Comparison of ENCODE assay signal across 8 cellular contexts in genomic region chr1:1371741-1372711, GRCh38. TPM values are rescaled to one million over a fixed set of nuclear protein-coding genes. Genes with fewer than 3 reads are reported as not detected.
DNase-seq lines count a peak whose midpoint lies in the region; ATAC-seq and TF ChIP-seq lines count a peak whose summit lies in the region.

No MANE protein-coding gene starts in this region.

- no peak overlapping the region for H3K4me3 Mint-ChIP-seq in Caco-2 (ENCODE audit: unreplicated experiment)

- no peak overlapping the region for H3K27ac Mint-ChIP-seq in Caco-2 (ENCODE audit: unreplicated experiment)

- ATAC-seq in heart left ventricle, result peak in 3 of 4 donors; percentile 20 to 29 (median 29)
- ATAC-seq in GM19395 (IDR thresholded peaks at IDR 0.05; ENCODE audit: unreplicated experiment), result no peak
- ATAC-seq in GM19463 (IDR thresholded peaks at IDR 0.05; ENCODE audit: unreplicated experiment), result no peak

- TF ChIP-seq CTCF in Caco-2 (IDR thresholded peaks at IDR 0.05; ENCODE audit: insufficient read depth in 1 of 2, low read depth in 1 of 2, low read length in 1 of 2, severe bottlenecking in 1 of 2, unreplicated experiment in 1 of 2) (peak; percentile 81 to 86), HL-60 (IDR thresholded peaks at IDR 0.05; ENCODE audit: insufficient read depth, low read length) (peak; percentile 85), heart left ventricle (IDR thresholded peaks at IDR 0.05) (peak; percentile 89 to 97 (median 95)), smooth muscle cell (IDR thresholded peaks at IDR 0.05; ENCODE audit: borderline replicate concordance, insufficient read depth, poor library complexity, severe bottlenecking) (peak; percentile 88)

- BruUV-seq in Caco-2 (replicated peaks; lab: Mats Ljungman, UMichigan), result no TSS peak

- H3K4me2 ChIP-seq in smooth muscle cell, result no peak overlapping the region

- H3K4me1 ChIP-seq in Caco-2 (peaks cover 6% of the 10 kb centered on the region), SJCRH30 (peaks cover 22% of the 10 kb centered on the region), heart left ventricle (peaks cover 10 to 42% (median 33%) of the 10 kb centered on the region in 12 donors), smooth muscle cell (ENCODE audit: low read depth) (peaks cover 12% of the 10 kb centered on the region)

- H3K4me3 ChIP-seq in Caco-2 (ENCODE audit: low read depth, low read length), result no peak overlapping the region
- H3K4me3 ChIP-seq in HL-60 (replicated peaks; ENCODE audit: insufficient read depth, low read length), result peak overlapping the region; percentile 14
- H3K4me3 ChIP-seq in SJCRH30, result no peak overlapping the region
- H3K4me3 ChIP-seq in heart left ventricle, result peak overlapping the region in 1 of 12 donors; percentile 19
- H3K4me3 ChIP-seq in smooth muscle cell, result no peak overlapping the region

- H3K9ac ChIP-seq in smooth muscle cell (ENCODE audit: low read depth), result no peak overlapping the region

- POLR2A ChIA-PET in Caco-2 (lab: Charles Lee), result no interaction called here

- H3K27ac ChIP-seq in HL-60 (replicated peaks) (no peak overlapping the region), SJCRH30 (peak overlapping the region; percentile 52), heart left ventricle (peak overlapping the region in 3 of 12 donors; percentile 6 to 47 (median 10)), smooth muscle cell (ENCODE audit: low read depth) (no peak overlapping the region)

- no peaks in the 10 kb centered on the region for H3K4me1 Mint-ChIP-seq in Caco-2 (ENCODE audit: low read depth, unreplicated experiment)

- intact Hi-C loops in Caco-2 (cut with micrococcal nuclease; ENCODE audit: unreplicated experiment) (no loop called here), heart left ventricle (cut with DNase I) (loop anchor here in 5 of 10 donors (10.0 kb wide), 2 partner anchors 133 to 257 kb away; partner anchors contain the start of gene C1orf159 (in 1 of the 5))

- peaks cover 12% of the 10 kb centered on the region for H3F3A ChIP-seq in smooth muscle cell (ENCODE audit: low read depth)

- DNase-seq in Caco-2, result peak in 1 of 2 experiments; percentile 78
- peak; percentile 54 to 61 for DNase-seq in HL-60 (ENCODE audit: low read depth in 1 of 2, low spot score in 1 of 2)
- peak; percentile 90 to 95 for DNase-seq in SJCRH30
- DNase-seq in activated gamma-delta T cell treated with anti-CD3 and anti-CD28 coated beads, Interleukin-2, amount 50 U/mL, for 16 hours (ENCODE audit: low read depth), result peak; percentile 76
- peak in 4 of 5 donors; percentile 63 to 87 (median 70) for DNase-seq in heart left ventricle
- peak; percentile 55 for DNase-seq in smooth muscle cell (lab: John Stamatoyannopoulos, UW; ENCODE audit: unreplicated experiment)

- H4K20me1 ChIP-seq in smooth muscle cell (ENCODE audit: low read depth), result no peaks in the 10 kb centered on the region

- H3K27me3 Mint-ChIP-seq in Caco-2 (ENCODE audit: insufficient read depth, unreplicated experiment), result no peaks in the 10 kb centered on the region

- CTCF ChIA-PET in Caco-2 (lab: Charles Lee), result no interaction called here

- H2AFZ ChIP-seq in smooth muscle cell (ENCODE audit: low read depth), result no peak overlapping the region

- H3K27me3 ChIP-seq in Caco-2 (replicated peaks; ENCODE audit: control insufficient read depth, insufficient read depth, low read length), result no peaks in the 10 kb centered on the region
- H3K27me3 ChIP-seq in HL-60 (ENCODE audit: insufficient read depth, poor library complexity, severe bottlenecking), result no peaks in the 10 kb centered on the region
- H3K27me3 ChIP-seq in SJCRH30, result no peaks in the 10 kb centered on the region
- no peaks in the 10 kb centered on the region for H3K27me3 ChIP-seq in heart left ventricle
- H3K27me3 ChIP-seq in smooth muscle cell (ENCODE audit: low read depth), result no peaks in the 10 kb centered on the region

- H3K9me3 ChIP-seq in Caco-2, result no peaks in the 10 kb centered on the region
- peaks cover 4% of the 10 kb centered on the region for H3K9me3 ChIP-seq in SJCRH30 (replicated peaks)
- no peaks in the 10 kb centered on the region for H3K9me3 ChIP-seq in heart left ventricle
- H3K9me3 ChIP-seq in smooth muscle cell (replicated peaks; ENCODE audit: low read depth), result no peaks in the 10 kb centered on the region

- 33 to 64% (median 34%) methylated on average over 7 to 26 of the region's 26 CpGs for WGBS in heart left ventricle, 4 donors
- WGBS in smooth muscle cell (ENCODE audit: low lambda C conversion rate), result 61% methylated on average over 26 of the region's 26 CpGs

- H3K79me2 ChIP-seq in smooth muscle cell (ENCODE audit: low read depth), result peaks cover 29% of the 10 kb centered on the region

- no peaks in the 10 kb centered on the region for H3K9me3 Mint-ChIP-seq in Caco-2 (ENCODE audit: unreplicated experiment)

- no peak for TF ChIP-seq POLR2A in heart left ventricle (IDR thresholded peaks at IDR 0.05)

- H3K36me3 ChIP-seq in Caco-2 (ENCODE audit: control insufficient read depth, insufficient read depth, low read length) (no peaks in the 10 kb centered on the region), SJCRH30 (peaks cover 10% of the 10 kb centered on the region), heart left ventricle (peaks cover 0 to 16% (median 9%) of the 10 kb centered on the region in 9 donors), smooth muscle cell (ENCODE audit: low read depth) (no peaks in the 10 kb centered on the region)

- peaks cover 16% of the 10 kb centered on the region for H3K36me3 Mint-ChIP-seq in Caco-2 (ENCODE audit: insufficient read depth, unreplicated experiment)

RNA-seq across cellular contexts. Expression of gene AURKAIP1, which starts 3.0 kb away (rescaled TPM):
- total RNA-seq in Caco-2 (2022) (187 and 200 TPM in 2 replicates), heart left ventricle (100 to 1,000 TPM; 157 to 273 (median 188) TPM), smooth muscle cell (60.1 and 81.8 TPM in 2 replicates)
- total RNA-seq in SJCRH30 (2014; rRNA removed; shearing (Covaris generic)), result 177 and 208 TPM in 2 replicates
- polyA plus RNA-seq in heart left ventricle (100 to 1,000 TPM; 268 to 465 TPM), smooth muscle cell (214 and 245 TPM in 2 replicates)

RNA-seq across cellular contexts. Expression of gene MXRA8, which starts 13.7 kb away (rescaled TPM):
- total RNA-seq in Caco-2 (2022) (4.9 and 5.0 TPM in 2 replicates), heart left ventricle (10 to 100 TPM; 10.5 to 49.3 (median 20.0) TPM), smooth muscle cell (240 and 266 TPM in 2 replicates)
- total RNA-seq in SJCRH30 (2014; rRNA removed; shearing (Covaris generic)), result 11.3 and 13.8 TPM in 2 replicates
- polyA plus RNA-seq in heart left ventricle (10 to 100 TPM; 17.7 to 19.5 TPM), smooth muscle cell (473 and 597 TPM in 2 replicates)

RNA-seq across cellular contexts. Expression of gene DVL1, which starts 22.8 kb away (rescaled TPM):
- total RNA-seq in Caco-2 (2022) (40.6 and 43.0 TPM in 2 replicates), heart left ventricle (100 to 1,000 TPM in 3 of 9 donors, 10 to 100 TPM in 6; 75.3 to 177 (median 85.3) TPM), smooth muscle cell (28.5 and 37.8 TPM in 2 replicates)
- total RNA-seq in SJCRH30 (2014; rRNA removed; shearing (Covaris generic)), result 45.8 and 52.5 TPM in 2 replicates
- polyA plus RNA-seq in heart left ventricle (100 to 1,000 TPM; 110 to 129 TPM), smooth muscle cell (28.7 and 43.5 TPM in 2 replicates)

RNA-seq across cellular contexts. Expression of gene CCNL2, which starts 27.1 kb away (rescaled TPM):
- total RNA-seq in Caco-2 (2022), result 145 and 147 TPM in 2 replicates
- total RNA-seq in SJCRH30 (2014; rRNA removed; shearing (Covaris generic)), result 124 and 196 TPM in 2 replicates
- 10 to 100 TPM; 35.4 to 66.5 (median 50.7) TPM for total RNA-seq in heart left ventricle
- 10 to 100 TPM; 42.3 to 87.8 TPM for polyA plus RNA-seq in heart left ventricle
- total RNA-seq in smooth muscle cell, result 172 and 180 TPM in 2 replicates
- 144 and 226 TPM in 2 replicates for polyA plus RNA-seq in smooth muscle cell

RNA-seq across cellular contexts. Expression of gene MRPL20, which starts 35.1 kb away (rescaled TPM):
- total RNA-seq in Caco-2 (2022) (109 and 110 TPM in 2 replicates), heart left ventricle (100 to 1,000 TPM; 112 to 208 (median 128) TPM), smooth muscle cell (99.0 and 99.6 TPM in 2 replicates)
- 229 and 236 TPM in 2 replicates for total RNA-seq in SJCRH30 (2014; rRNA removed; shearing (Covaris generic))
- polyA plus RNA-seq in heart left ventricle (100 to 1,000 TPM; 147 to 238 TPM), smooth muscle cell (147 and 161 TPM in 2 replicates)

Comparison
In these comparisons a context has a peak if more than half of its experiments do, and no peak if none do; other contexts are left out.
1. ATAC-seq: peak in heart left ventricle (3 of 4); none in GM19395 (single experiment) and GM19463 (single experiment).
2. Peak in every context shown above with its lines, with median percentiles within 50 percentile points of each other: CTCF ChIP-seq.